In the genomic region with DNA sequence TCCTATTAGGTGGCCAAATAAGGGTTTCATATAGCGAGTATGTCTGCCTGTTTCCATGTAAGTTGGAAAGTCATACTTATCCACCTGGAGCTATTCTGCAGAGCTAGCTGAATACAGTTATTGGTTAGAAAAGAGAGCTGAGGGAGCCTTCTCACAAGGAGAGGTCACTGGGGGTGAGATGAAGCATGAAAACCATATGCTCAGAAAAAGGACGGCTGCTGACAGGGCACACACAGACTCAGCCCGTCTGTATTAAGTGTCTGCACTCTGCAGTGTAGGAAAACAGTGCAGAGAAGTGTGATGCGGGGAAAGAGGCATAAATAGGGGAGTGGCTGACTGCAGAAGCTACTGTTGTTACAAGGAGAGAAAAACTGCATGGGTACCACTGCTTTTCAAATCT, we compare ENCODE assay signal across 28 cellular contexts. TPM values are rescaled to one million over a fixed set of nuclear protein-coding genes. Genes with fewer than 3 reads are reported as not detected.
DNase-seq lines count a peak whose midpoint lies in the region; ATAC-seq, FAIRE-seq and TF ChIP-seq lines count a peak whose summit lies in the region.
"Had no signal": no experiment of that assay in that cellular context is flagged by ENCODE, and none has a peak within 500 bp of the region (broad histone marks: within the 10 kb centered on the region; RNA-seq: fewer than 3 reads in every experiment).

No MANE protein-coding gene starts in this region.

- no TSS peak for BruUV-seq in HepG2 (replicated peaks; lab: Mats Ljungman, UMichigan)

- H3K4me1 ChIP-seq in HepG2 (ENCODE audit: insufficient read depth, low read length) (peaks cover 7% of the 10 kb centered on the region; the same call in 1 of the 2 replicates), right lobe of liver (no peaks in the 10 kb centered on the region)
- H3K4me1 ChIP-seq: gastrocnemius medialis had no signal

- TF ChIP-seq POLR2A in HepG2 (IDR thresholded peaks at IDR 0.05; ENCODE audit: insufficient read depth in 1 of 2, low read depth in 2 of 2, low read length in 2 of 2) (no peak), right lobe of liver (IDR thresholded peaks at IDR 0.05) (no peak)

- H3K27me3 ChIP-seq in HepG2 (ENCODE audit: control insufficient read depth in 1 of 2, insufficient read depth in 2 of 2, low read length in 2 of 2) (0 out of 5 replicates have a peak, but pooled peaks cover 0 to 1% of the 10 kb centered on the region in 2 experiments), right lobe of liver (no peaks in the 10 kb centered on the region)
- H3K27me3 ChIP-seq: dorsolateral prefrontal cortex, esophagus muscularis mucosa, gastrocnemius medialis had no signal

- H3K4me3 ChIP-seq in HepG2 (replicated peaks in 1 of 3; ENCODE audit: insufficient read depth in 1 of 3, low read depth in 2 of 3, low read length in 3 of 3) (no peak overlapping the region), right lobe of liver (no peak overlapping the region), foreskin fibroblast (ENCODE audit: low read depth in 1 of 2, low read length in 2 of 2) (no peak overlapping the region)
- H3K4me3 ChIP-seq: dorsolateral prefrontal cortex, esophagus muscularis mucosa, gastrocnemius medialis, lung, MG63 had no signal

- H2AFZ ChIP-seq in HepG2 (ENCODE audit: low read length) = no peak overlapping the region

- no peak for ATAC-seq in HepG2
- ATAC-seq in right lobe of liver = no peak
- no peak for ATAC-seq in HG03175 (IDR thresholded peaks at IDR 0.05; ENCODE audit: unreplicated experiment)
- ATAC-seq: activated CD4-positive, CD25-positive, alpha-beta regulatory T cell treated with anti-CD3 and anti-CD28 coated beads, Interleukin-2, amount 50 U/mL, for 24 hours; activated T-cell treated with anti-CD3 and anti-CD28 coated beads, Interleukin-2, amount 50 U/mL, for 72 hours; gastrocnemius medialis; natural killer cell treated with Interleukin-12 subunit alpha and Interleukin-12 subunit beta and Interleukin-15 and Interleukin-18, amount 100 ng/mL, for 72 hours; stimulated activated memory B cell treated with anti-CD40 and anti-IgM and Interleukin-4, amounts not matched to agents 10 μg/mL and 1 μg/mL and 100 μg/mL, for 72 hours; T-helper 17 cell had no signal

- CTCF ChIA-PET in HepG2 (lab: Yijun Ruan, JAX; ENCODE audit: low intra/inter-chr PET ratio, low total read pairs) = no interaction called here

- no peak overlapping the region for H3K27ac ChIP-seq in HepG2 (ENCODE audit: extremely low read length, insufficient read depth, low read length)
- no peak overlapping the region for H3K27ac ChIP-seq in right lobe of liver
- H3K27ac ChIP-seq: dorsolateral prefrontal cortex, esophagus muscularis mucosa, gastrocnemius medialis had no signal

- WGBS in HepG2 (ENCODE audit: low lambda C conversion rate) = 60% methylated on average over 4 of the region's 4 CpGs
- WGBS in right lobe of liver (ENCODE audit: insufficient coverage, low coverage, low lambda C conversion rate, missing lambda C conversion rate) = 85% methylated on average over 4 of the region's 4 CpGs

- TF ChIP-seq CTCF in HepG2 (CRISPR knock-in tag; IDR thresholded peaks at IDR 0.05) (no peak), right lobe of liver (IDR thresholded peaks at IDR 0.05) (no peak), foreskin fibroblast (IDR thresholded peaks at IDR 0.05; ENCODE audit: low read depth, low read length) (no peak)

- H3K36me3 ChIP-seq in HepG2 (replicated peaks in 1 of 2; ENCODE audit: control insufficient read depth in 1 of 2, insufficient read depth in 2 of 2, low read length in 2 of 2) (no peaks in the 10 kb centered on the region), right lobe of liver (no peaks in the 10 kb centered on the region)
- H3K36me3 ChIP-seq: esophagus muscularis mucosa, gastrocnemius medialis, MG63 had no signal

- no peak for DNase-seq in HepG2 (ENCODE audit: low spot score)
- no peak for DNase-seq in right lobe of liver
- DNase-seq in RPMI7951 (ENCODE audit: low read depth) = peak; percentile 9
- peak; percentile 60 to 79 for DNase-seq in foreskin fibroblast
- no peak for DNase-seq in amygdala (lab: John Stamatoyannopoulos, UW)
- no peak for DNase-seq in stimulated activated naive CD4-positive, alpha-beta T cell treated with Interleukin-2 at 50 U/mL for 16 hours (lab: John Stamatoyannopoulos, UW)
- no peak for DNase-seq in NCI-H526 (lab: John Stamatoyannopoulos, UW)
- DNase-seq: 8988T; activated CD4-positive, alpha-beta T cell treated with anti-CD3 and anti-CD28 coated beads, Interleukin-2, amount 50 U/mL, for 4 hours; activated naive CD4-positive, alpha-beta T cell treated with Interleukin-2 at 50 U/mL for 16 hours; activated T-cell treated with anti-CD3 and anti-CD28 coated beads, Interleukin-2, amount 50 U/mL, for 72 hours; DMS79; gastrocnemius medialis; KG1; MG63; NCI-H2029; NK-92 treated with Interleukin-12 subunit alpha and Interleukin-12 subunit beta, amount 100 ng/mL, for 24 hours; stimulated activated CD4-positive, alpha-beta T cell treated with anti-CD3 and anti-CD28 coated beads, Interleukin-15, amount 100 ng/mL, for 24 hours; T-helper 17 cell had no signal

- TF ChIP-seq RAD21 in HepG2 (CRISPR knock-in tag; IDR thresholded peaks at IDR 0.05) = no peak

- no peak overlapping the region for H3K4me2 ChIP-seq in HepG2 (ENCODE audit: low read depth, low read length)

- intact Hi-C loops in HepG2 (cut with micrococcal nuclease; ENCODE audit: unreplicated experiment) (no loop called here), right lobe of liver (cut with DNase I) (no loop called here)

- H3K9me3 ChIP-seq in HepG2 (ENCODE audit: low read length) = no peaks in the 10 kb centered on the region
- no peaks in the 10 kb centered on the region for H3K9me3 ChIP-seq in right lobe of liver
- H3K9me3 ChIP-seq: esophagus muscularis mucosa, gastrocnemius medialis, MG63 had no signal

- in situ Hi-C loops in HepG2 (cut with HindIII; ENCODE audit: extremely low pct_ligation_motif_present, low pct_unique_long_range_greater_than_20kb) = no loop called here

- H4K20me1 ChIP-seq in HepG2 (ENCODE audit: insufficient read depth, low read length) = no peaks in the 10 kb centered on the region

- no peak for TF ChIP-seq EP300 in HepG2 (IDR thresholded peaks at IDR 0.05; ENCODE audit: low read depth in 2 of 2, low read length in 2 of 2)
- no peak for TF ChIP-seq EP300 in HepG2 (CRISPR knock-in tag; IDR thresholded peaks at IDR 0.05; ENCODE audit: borderline replicate concordance)

- FAIRE-seq in HepG2 (lab: Jason Lieb, UNC) = no peak
- FAIRE-seq: endometrium had no signal

- H3K9ac ChIP-seq in HepG2 (ENCODE audit: insufficient read depth, low read depth, low read length) = no peak overlapping the region

- POLR2A ChIA-PET in HepG2 (lab: Yijun Ruan, JAX) = no interaction called here

- H3K79me2 ChIP-seq in HepG2 (ENCODE audit: insufficient read depth, low read length) = no peaks in the 10 kb centered on the region

TF ChIP-seq in HepG2, 621 proteins besides CTCF, POLR2A, EP300 and RAD21:
- TF ChIP-seq, protein P1, sequence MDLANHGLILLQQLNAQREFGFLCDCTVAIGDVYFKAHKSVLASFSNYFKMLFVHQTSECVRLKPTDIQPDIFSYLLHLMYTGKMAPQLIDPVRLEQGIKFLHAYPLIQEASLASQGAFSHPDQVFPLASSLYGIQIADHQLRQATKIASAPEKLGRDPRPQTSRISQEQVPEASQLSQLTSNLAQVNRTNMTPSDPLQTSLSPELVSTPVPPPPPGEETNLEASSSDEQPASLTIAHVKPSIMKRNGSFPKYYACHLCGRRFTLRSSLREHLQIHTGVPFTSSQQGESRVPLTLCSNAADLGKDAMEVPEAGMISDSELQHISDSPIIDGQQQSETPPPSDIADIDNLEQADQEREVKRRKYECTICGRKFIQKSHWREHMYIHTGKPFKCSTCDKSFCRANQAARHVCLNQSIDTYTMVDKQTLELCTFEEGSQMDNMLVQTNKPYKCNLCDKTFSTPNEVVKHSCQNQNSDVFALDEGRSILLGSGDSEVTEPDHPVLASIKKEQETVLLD (CRISPR knock-in tag; IDR thresholded peaks at IDR 0.05; ENCODE audit: low read depth) = no peak
- TF ChIP-seq ZNF7 (CRISPR knock-in tag; IDR thresholded peaks at IDR 0.05) = peak; percentile 40; the same call in 1 of the 2 replicates

RNA-seq across cellular contexts. Expression of a gene that starts 58.2 kb away (rescaled TPM):
- total RNA-seq in HepG2 (2016; rRNA removed; fragmentation: Illumina TruSeq; extraction: Trizol) (2.4 and 3.4 TPM in 2 replicates), right lobe of liver (under 1 TPM; 0.06 to 0.69 (median 0.30) TPM)
- 0.30 and 0.35 TPM in 2 replicates for total RNA-seq in HepG2 (2016; cell fraction: cytosol; rRNA removed; fragmentation: Illumina TruSeq; extraction: Trizol; ENCODE audit: low read depth)
- total RNA-seq in HepG2 (2016; cell fraction: insoluble cytoplasmic fraction; rRNA removed; fragmentation: Illumina TruSeq; extraction: Trizol) = 2.2 and 2.8 TPM in 2 replicates
- total RNA-seq in HepG2 (2016; cell fraction: membrane; rRNA removed; fragmentation: Illumina TruSeq; extraction: Trizol) = 1.4 and 1.5 TPM in 2 replicates
- 2.1 and 2.3 TPM in 2 replicates for total RNA-seq in HepG2 (2016; cell fraction: nucleus; rRNA removed; fragmentation: Illumina TruSeq; extraction: Trizol)
- polyA plus RNA-seq in HepG2 (2011; rRNA removed) = 0.63 and 0.79 TPM in 2 replicates
- polyA plus RNA-seq in HepG2 (2011; cell fraction: cytosol; rRNA removed) = 0.55 and 0.58 TPM in 2 replicates
- polyA plus RNA-seq in HepG2 (2011; cell fraction: nucleus; rRNA removed) = 0.38 and 0.43 TPM in 2 replicates
- polyA plus RNA-seq in HepG2 (2012) = 0.31 and 0.35 TPM in 2 replicates
- 0.15 and 0.18 TPM in 2 replicates for polyA plus RNA-seq in HepG2 (2016; cell fraction: cytosol; fragmentation: Illumina TruSeq; extraction: Trizol; ENCODE audit: low read depth)
- polyA plus RNA-seq in HepG2 (2016; cell fraction: insoluble cytoplasmic fraction; fragmentation: Illumina TruSeq; extraction: Trizol; ENCODE audit: low read depth) = 2.2 and 2.5 TPM in 2 replicates
- polyA plus RNA-seq in HepG2 (2016; cell fraction: membrane; fragmentation: Illumina TruSeq; extraction: Trizol; ENCODE audit: low read depth) = 0.65 and 0.73 TPM in 2 replicates
- 2.1 TPM in 2 replicates for polyA plus RNA-seq in HepG2 (2016; cell fraction: nucleus; fragmentation: Illumina TruSeq; extraction: Trizol; ENCODE audit: insufficient read depth, low read depth)
- polyA minus RNA-seq in HepG2 (2011; rRNA and poly(A)+ RNA removed; ENCODE audit: low replicate concordance) = 3.4 TPM in 1 of 2 replicates, not detected in the other
- polyA minus RNA-seq in HepG2 (2011; cell fraction: cytosol; rRNA and poly(A)+ RNA removed) = 1.4 and 1.9 TPM in 2 replicates
- polyA minus RNA-seq in HepG2 (2011; cell fraction: nucleus; rRNA and poly(A)+ RNA removed) = 1.0 and 1.2 TPM in 2 replicates
- 8.2 and 8.4 TPM in 2 replicates for total RNA-seq in RPMI7951 (2014; rRNA removed; shearing (Covaris generic))
- total RNA-seq: mononuclear cell had no signal

Comparison
In these comparisons a context has a peak if more than half of its experiments do, and no peak if none do; other contexts are left out.
1. DNase-seq: peak in RPMI7951 (single experiment) and foreskin fibroblast (2 of 2); none in HepG2 (single experiment), right lobe of liver (0 of 3), amygdala (0 of 56), stimulated activated naive CD4-positive, alpha-beta T cell treated with Interleukin-2 at 50 U/mL for 16 hours (single experiment) and NCI-H526 (0 of 2).